In genomic region chr1:112445591-112445990, GRCh38 we compare ENCODE assay signal across 17 cellular contexts.
"Had no signal": no experiment of that assay in that cellular context is flagged by ENCODE, and none has a peak within 500 bp of the region (broad histone marks: within the 10 kb centered on the region; RNA-seq: fewer than 3 reads in every experiment).

No MANE protein-coding gene starts in this region.

- H2AFZ ChIP-seq: neural progenitor cell had no signal

- H3K4me3 ChIP-seq: left lung, neural progenitor cell, skin epidermis, tibial artery, vagina had no signal

- H3K4me1 Mint-ChIP-seq: activated CD4-positive, alpha-beta T cell treated with anti-CD3 and anti-CD28 coated beads for 36 hours; neural progenitor cell; stimulated activated effector memory CD8-positive, alpha-beta T cell treated with anti-CD3 and anti-CD28 coated beads, Interleukin-12 subunit alpha, Interleukin-12 subunit beta, amount 100 ng/mL, for 72 hours had no signal

- H3K4me3 Mint-ChIP-seq: activated CD4-positive, alpha-beta T cell treated with anti-CD3 and anti-CD28 coated beads for 36 hours; activated CD8-positive, alpha-beta T cell treated with anti-CD3 and anti-CD28 coated beads for 36 hours; activated T-helper 1 cell treated with anti-CD3 and anti-CD28 coated beads, Interleukin-12 subunit alpha, Interleukin-12 subunit beta, Interleukin-2, Interleukin-4 antibody, amounts not matched to agents 30 ng/mL and 10 ng/mL and 1 ng/mL, durations not matched to agents 14 hours and 24 hours and 36 hours; neural progenitor cell; stimulated activated effector memory CD8-positive, alpha-beta T cell treated with anti-CD3 and anti-CD28 coated beads, Interleukin-12 subunit alpha, Interleukin-12 subunit beta, amount 100 ng/mL, for 72 hours had no signal

- H3K27ac Mint-ChIP-seq: activated CD4-positive, alpha-beta T cell treated with anti-CD3 and anti-CD28 coated beads for 36 hours; activated CD8-positive, alpha-beta T cell treated with anti-CD3 and anti-CD28 coated beads for 36 hours; activated T-helper 1 cell treated with anti-CD3 and anti-CD28 coated beads, Interleukin-12 subunit alpha, Interleukin-12 subunit beta, Interleukin-2, Interleukin-4 antibody, amounts not matched to agents 30 ng/mL and 10 ng/mL and 1 ng/mL, durations not matched to agents 14 hours and 24 hours and 36 hours; neural progenitor cell; stimulated activated effector memory CD8-positive, alpha-beta T cell treated with anti-CD3 and anti-CD28 coated beads, Interleukin-12 subunit alpha, Interleukin-12 subunit beta, amount 100 ng/mL, for 72 hours had no signal

- ATAC-seq: activated CD4-positive, alpha-beta T cell treated with anti-CD3 and anti-CD28 coated beads for 36 hours; activated CD8-positive, alpha-beta T cell treated with anti-CD3 and anti-CD28 coated beads for 36 hours; stimulated activated effector memory CD8-positive, alpha-beta T cell treated with anti-CD3 and anti-CD28 coated beads, Interleukin-12 subunit alpha, Interleukin-12 subunit beta, amount 100 ng/mL, for 72 hours had no signal

- H3K27me3 Mint-ChIP-seq: activated CD8-positive, alpha-beta T cell treated with anti-CD3 and anti-CD28 coated beads for 36 hours had no signal

- H3K4me2 ChIP-seq: neural progenitor cell had no signal

- H3K36me3 Mint-ChIP-seq: stimulated activated effector memory CD8-positive, alpha-beta T cell treated with anti-CD3 and anti-CD28 coated beads, Interleukin-12 subunit alpha, Interleukin-12 subunit beta, amount 100 ng/mL, for 72 hours had no signal

- H3K27ac ChIP-seq: left lung, neural progenitor cell, skin epidermis, vagina, WERI-Rb-1 had no signal

- H3K27me3 ChIP-seq: left lung, neural progenitor cell, tibial artery, vagina had no signal

- H3K36me3 ChIP-seq: WERI-Rb-1 had no signal

- H3K4me1 ChIP-seq: neural progenitor cell had no signal

- H3K9ac ChIP-seq: neural progenitor cell had no signal

- DNase-seq: activated CD4-positive, alpha-beta T cell treated with anti-CD3 and anti-CD28 coated beads for 36 hours; activated CD8-positive, alpha-beta memory T cell treated with anti-CD3 and anti-CD28 coated beads, Interleukin-2, amount 50 U/mL, for 48 hours; activated CD8-positive, alpha-beta T cell treated with anti-CD3 and anti-CD28 coated beads for 36 hours; activated naive CD4-positive, alpha-beta T cell treated with Interleukin-2 at 50 U/mL for 16 hours; central memory CD4-positive, alpha-beta T cell; effector memory CD4-positive, alpha-beta T cell; glutamatergic neuron; left lung; retina; T-helper 1 cell; tibial artery; WERI-Rb-1 had no signal

- H3K9me3 Mint-ChIP-seq: activated CD8-positive, alpha-beta T cell treated with anti-CD3 and anti-CD28 coated beads for 36 hours; activated T-helper 1 cell treated with anti-CD3 and anti-CD28 coated beads, Interleukin-12 subunit alpha, Interleukin-12 subunit beta, Interleukin-2, Interleukin-4 antibody, amounts not matched to agents 30 ng/mL and 10 ng/mL and 1 ng/mL, durations not matched to agents 14 hours and 24 hours and 36 hours; neural progenitor cell; stimulated activated effector memory CD8-positive, alpha-beta T cell treated with anti-CD3 and anti-CD28 coated beads, Interleukin-12 subunit alpha, Interleukin-12 subunit beta, amount 100 ng/mL, for 72 hours had no signal

- H3K9me3 ChIP-seq: left lung, tibial artery, vagina had no signal
